ENCODE assay signal across 19 cellular contexts in genomic region chr3:56124546-56124945, GRCh38.
DNase-seq lines count a peak whose midpoint lies in the region; ATAC-seq and TF ChIP-seq lines count a peak whose summit lies in the region.
"Had no signal": no experiment of that assay in that cellular context is flagged by ENCODE, and none has a peak within 500 bp of the region (broad histone marks: within the 10 kb centered on the region; RNA-seq: fewer than 3 reads in every experiment).

No MANE protein-coding gene starts in this region.

- TF ChIP-seq CTCF in A673 (conservative IDR thresholded peaks at IDR 0.05; ENCODE audit: low read depth, low read length), result no peak
- no peak for TF ChIP-seq CTCF in hepatocyte (IDR thresholded peaks at IDR 0.05; ENCODE audit: poor library complexity)
- TF ChIP-seq CTCF in heart left ventricle (IDR thresholded peaks at IDR 0.05), result no peak

- H4K8ac ChIP-seq in trophoblast cell (ENCODE audit: low read depth, low read length), result no peak overlapping the region

- no peak overlapping the region for H4K91ac ChIP-seq in trophoblast cell (ENCODE audit: low read depth, low read length)

- no peak overlapping the region for H3K14ac ChIP-seq in trophoblast cell (ENCODE audit: low read length)

- DNase-seq in A673 (ENCODE audit: low spot score), result no peak
- peak; percentile 87 for DNase-seq in LHCN-M2 (ENCODE audit: low read depth)
- no peak for DNase-seq in hepatocyte (ENCODE audit: low spot score)
- no peak for DNase-seq in trophoblast cell
- DNase-seq in DMS53 (lab: John Stamatoyannopoulos, UW), result no peak
- no peak for DNase-seq in heart left ventricle
- no peak for DNase-seq in NCI-H774 (lab: John Stamatoyannopoulos, UW)
- DNase-seq: CD8-positive, alpha-beta memory T cell; DND-41; H7; NCI-H1092; NCI-H1417 treated with DMSO at 0.1 percent for 48 hours; NCI-H1694 treated with DMSO at 0.1 percent for 48 hours; NCI-H2081; NCI-H2227 treated with DMSO at 0.1 percent for 48 hours; NCI-H69; SIG-M5 had no signal

- H2BK120ac ChIP-seq in trophoblast cell (ENCODE audit: insufficient read depth, low read length, poor library complexity), result peak overlapping the region; percentile 43

- H3K9me3 ChIP-seq in A673 (ENCODE audit: low read depth, low read length, poor library complexity, severe bottlenecking), result no peaks in the 10 kb centered on the region
- no peaks in the 10 kb centered on the region for H3K9me3 ChIP-seq in hepatocyte (ENCODE audit: low read depth)
- H3K9me3 ChIP-seq in trophoblast cell (ENCODE audit: insufficient read depth, low read depth, low read length), result no peaks in the 10 kb centered on the region
- no peaks in the 10 kb centered on the region for H3K9me3 ChIP-seq in heart left ventricle
- H3K9me3 ChIP-seq: BE2C had no signal

- WGBS in hepatocyte (ENCODE audit: low lambda C conversion rate, missing lambda C conversion rate), result 77% methylated on average over 1 of the region's 1 CpG
- no CpG with 5 or more reads among the region's 1 CpG for whole genome bisulfite sequencing in trophoblast cell (ENCODE audit: extremely low coverage, insufficient coverage, insufficient read length)
- 54 to 67% (median 63%) methylated on average over 1 of the region's 1 CpG for WGBS in heart left ventricle, 4 donors

- CTCF ChIA-PET in A673 (lab: Charles Lee), result no interaction called here

- H3K27me3 ChIP-seq in A673 (replicated peaks; ENCODE audit: insufficient read depth, low read depth, low read length, poor library complexity), result no peaks in the 10 kb centered on the region
- H3K27me3 ChIP-seq in hepatocyte, result no peaks in the 10 kb centered on the region
- H3K27me3 ChIP-seq in trophoblast cell (ENCODE audit: insufficient read depth, low read length), result no peaks in the 10 kb centered on the region
- no peaks in the 10 kb centered on the region for H3K27me3 ChIP-seq in heart left ventricle
- H3K27me3 ChIP-seq: BE2C had no signal

- H3K9ac ChIP-seq in trophoblast cell (ENCODE audit: low read length), result no peak overlapping the region

- H3K4me2 ChIP-seq in hepatocyte (no peak overlapping the region), trophoblast cell (ENCODE audit: low read length) (no peak overlapping the region)

- no peaks in the 10 kb centered on the region for H3K79me2 ChIP-seq in hepatocyte
- H3K79me2 ChIP-seq in trophoblast cell (ENCODE audit: control insufficient read depth, insufficient read depth, low read length, poor library complexity), result no peaks in the 10 kb centered on the region

- H4K12ac ChIP-seq in trophoblast cell (ENCODE audit: low read depth, low read length), result no peak overlapping the region

- H3K4ac ChIP-seq in trophoblast cell (ENCODE audit: low read depth, low read length), result no peak overlapping the region

- ATAC-seq in heart left ventricle, result no peak

- H2AK5ac ChIP-seq in trophoblast cell (ENCODE audit: low read length), result no peak overlapping the region

- H3K4me1 ChIP-seq in A673 (ENCODE audit: insufficient read depth, low read length, poor library complexity, severe bottlenecking) (peaks cover 6% of the 10 kb centered on the region), hepatocyte (ENCODE audit: insufficient read depth) (peaks cover 16% of the 10 kb centered on the region), trophoblast cell (ENCODE audit: control insufficient read depth in 1 of 2, insufficient read depth in 2 of 2, low read length in 2 of 2) (peaks cover 0 to 5% of the 10 kb centered on the region in 2 experiments), heart left ventricle (peaks cover 0 to 4% (median 0%) of the 10 kb centered on the region in 12 donors)
- H3K4me1 ChIP-seq: BE2C had no signal

- BruUV-seq in A673 (replicated peaks; lab: Mats Ljungman, UMichigan), result no TSS peak

- H3K4me3 ChIP-seq in A673 (ENCODE audit: low read depth, low read length, poor library complexity, severe bottlenecking), result no peak overlapping the region
- no peak overlapping the region for H3K4me3 ChIP-seq in hepatocyte
- no peak overlapping the region for H3K4me3 ChIP-seq in trophoblast cell (ENCODE audit: low read depth, low read length)
- H3K4me3 ChIP-seq in heart left ventricle, result no peak overlapping the region

- H2BK5ac ChIP-seq in trophoblast cell (ENCODE audit: low read depth, low read length, poor library complexity), result no peak overlapping the region

- no peak overlapping the region for H2AFZ ChIP-seq in hepatocyte
- H2AFZ ChIP-seq in trophoblast cell (ENCODE audit: insufficient read depth, low read length, poor library complexity), result no peak overlapping the region

- POLR2A ChIA-PET in A673 (lab: Charles Lee; ENCODE audit: low non-redundant PET), result no interaction called here

- peaks cover 2% of the 10 kb centered on the region for H3K79me1 ChIP-seq in trophoblast cell (ENCODE audit: low read length)

- intact Hi-C loops in A673 (cut with micrococcal nuclease; ENCODE audit: unreplicated experiment), result no loop called here
- intact Hi-C loops in heart left ventricle (cut with DNase I), result no loop called here

- H3K36me3 ChIP-seq in A673 (ENCODE audit: insufficient read depth, low read length, poor library complexity, severe bottlenecking) (no peaks in the 10 kb centered on the region), hepatocyte (replicated peaks; ENCODE audit: insufficient read depth, low read depth) (no peaks in the 10 kb centered on the region), trophoblast cell (ENCODE audit: control insufficient read depth in 1 of 2, insufficient read depth in 2 of 2, low read length in 2 of 2) (no peaks in the 10 kb centered on the region), heart left ventricle (no peaks in the 10 kb centered on the region)
- H3K36me3 ChIP-seq: BE2C had no signal

- no peak for TF ChIP-seq POLR2A in heart left ventricle (IDR thresholded peaks at IDR 0.05)

- H3K18ac ChIP-seq in trophoblast cell (ENCODE audit: low read length), result no peak overlapping the region

- H3K9me2 ChIP-seq in hepatocyte (replicated peaks; ENCODE audit: insufficient read depth), result no peaks in the 10 kb centered on the region

- H3K27ac ChIP-seq in A673 (ENCODE audit: low read depth, low read length, poor library complexity, severe bottlenecking) (peak overlapping the region; percentile 18), hepatocyte (peak overlapping the region; percentile 48), trophoblast cell (ENCODE audit: low read depth, low read length) (no peak overlapping the region), heart left ventricle (no peak overlapping the region)
- H3K27ac ChIP-seq: 22Rv1 had no signal

- no peaks in the 10 kb centered on the region for H4K20me1 ChIP-seq in hepatocyte (ENCODE audit: insufficient read depth, poor library complexity, severe bottlenecking)

- no peak overlapping the region for H3K23ac ChIP-seq in trophoblast cell (ENCODE audit: low read length)

- H2BK12ac ChIP-seq in trophoblast cell (ENCODE audit: low read length), result no peak overlapping the region

Comparison
In these comparisons a context has a peak if more than half of its experiments do, and no peak if none do; other contexts are left out.
1. H3K27ac ChIP-seq: peak in A673 (single experiment) and hepatocyte (single experiment); none in trophoblast cell (single experiment) and heart left ventricle (0 of 12).